Comparison of ENCODE assay signal across 1 cellular context in genomic region chr12:54189198-54189539, GRCh38.
TF ChIP-seq lines count a peak whose summit lies in the region.

No MANE protein-coding gene starts in this region.

TF ChIP-seq in H1, 55 proteins besides CTCF, POLR2A, EP300 and RAD21 (continued from another document):
- TF ChIP-seq CHD7 (IDR thresholded peaks at IDR 0.05; ENCODE audit: insufficient replicate concordance, low read length): no peak
- no peak for TF ChIP-seq ATF3 (IDR thresholded peaks at IDR 0.05; ENCODE audit: insufficient read depth, low read depth, low read length)
- TF ChIP-seq SIX5 (IDR thresholded peaks at IDR 0.05; ENCODE audit: low read depth, low read length): no peak
- TF ChIP-seq POLR2AphosphoS5 (IDR thresholded peaks at IDR 0.05; ENCODE audit: low read depth, low read length): no peak
- TF ChIP-seq TAF1 (IDR thresholded peaks at IDR 0.05; ENCODE audit: low read depth, low read length): no peak
- no peak for TF ChIP-seq CBX5 (IDR thresholded peaks at IDR 0.05; ENCODE audit: low read depth, low read length)
- TF ChIP-seq YY1 (IDR thresholded peaks at IDR 0.05; ENCODE audit: low read depth, low read length): no peak
